In genomic region chr12:22700126-22700525, GRCh38 we compare ENCODE assay signal across 1 cellular context.
TF ChIP-seq lines count a peak whose summit lies in the region.

No MANE protein-coding gene starts in this region.

TF ChIP-seq in H1, 55 proteins besides CTCF, POLR2A, EP300 and RAD21 (continued from another document):
- TF ChIP-seq ATF2 (IDR thresholded peaks at IDR 0.05; ENCODE audit: low read length) (no peak), CHD7 (IDR thresholded peaks at IDR 0.05; ENCODE audit: insufficient replicate concordance, low read length) (no peak), POLR2AphosphoS5 (IDR thresholded peaks at IDR 0.05; ENCODE audit: low read depth, low read length) (no peak)
